Comparison of ENCODE assay signal across 2 cellular contexts in genomic region chr3:44580971-44581370, GRCh38. TPM values are rescaled to one million over a fixed set of nuclear protein-coding genes. Genes with fewer than 3 reads are reported as not detected.
"Had no signal": no experiment of that assay in that cellular context is flagged by ENCODE, and none has a peak within 500 bp of the region (broad histone marks: within the 10 kb centered on the region; RNA-seq: fewer than 3 reads in every experiment).

No MANE protein-coding gene starts in this region.

RNA-seq across cellular contexts. Expression of gene ZNF660, which starts 3.8 kb away (rescaled TPM):
- total RNA-seq: MCF 10A, OCI-LY7 had no signal

RNA-seq across cellular contexts. Expression of gene ZKSCAN7, which starts 26.0 kb away (rescaled TPM):
- total RNA-seq: MCF 10A, OCI-LY7 had no signal
